In genomic region chr5:153896701-153897100, GRCh38 we compare ENCODE assay signal across 8 cellular contexts.
DNase-seq lines count a peak whose midpoint lies in the region; ATAC-seq, FAIRE-seq and TF ChIP-seq lines count a peak whose summit lies in the region.

No MANE protein-coding gene starts in this region.

- H2BK12ac ChIP-seq in mesenchymal stem cell (ENCODE audit: low read length in 2 of 2), result no peak overlapping the region

- H4K8ac ChIP-seq in mesenchymal stem cell (ENCODE audit: low read length), result no peak overlapping the region

- H3K9ac ChIP-seq in HepG2 (ENCODE audit: insufficient read depth, low read depth, low read length), result no peak overlapping the region
- no peak overlapping the region for H3K9ac ChIP-seq in mesenchymal stem cell (ENCODE audit: low read length)

- no peak overlapping the region for H3K4me3 ChIP-seq in right lobe of liver
- H3K4me3 ChIP-seq in HepG2 (replicated peaks in 1 of 3; ENCODE audit: insufficient read depth in 1 of 3, low read depth in 2 of 3, low read length in 3 of 3), result no peak overlapping the region
- H3K4me3 ChIP-seq in mesenchymal stem cell (ENCODE audit: insufficient read depth in 1 of 2, low read depth in 1 of 2, low read length in 2 of 2), result no peak overlapping the region

- no peak overlapping the region for H2BK120ac ChIP-seq in mesenchymal stem cell (ENCODE audit: low read depth, low read length)

- CTCF ChIA-PET in HepG2 (lab: Yijun Ruan, JAX; ENCODE audit: low intra/inter-chr PET ratio, low total read pairs), result no interaction called here

- TF ChIP-seq RAD21 in HepG2 (CRISPR knock-in tag; IDR thresholded peaks at IDR 0.05), result no peak

- POLR2A ChIA-PET in HepG2 (lab: Yijun Ruan, JAX), result no interaction called here

- H2AFZ ChIP-seq in HepG2 (ENCODE audit: low read length) (no peak overlapping the region), mesenchymal stem cell (ENCODE audit: low read depth, low read length) (no peak overlapping the region)

- H2AK5ac ChIP-seq in mesenchymal stem cell (ENCODE audit: low read length, severe bottlenecking), result no peak overlapping the region

- H3K36me3 ChIP-seq in right lobe of liver (no peaks in the 10 kb centered on the region), HepG2 (replicated peaks in 1 of 2; ENCODE audit: control insufficient read depth in 1 of 2, insufficient read depth in 2 of 2, low read length in 2 of 2) (no peaks in the 10 kb centered on the region), mesenchymal stem cell (ENCODE audit: control insufficient read depth in 1 of 2, insufficient read depth in 2 of 2, low read depth in 1 of 2, low read length in 2 of 2) (no peaks in the 10 kb centered on the region)

- H3K4me1 ChIP-seq in right lobe of liver, result no peaks in the 10 kb centered on the region
- no peaks in the 10 kb centered on the region for H3K4me1 ChIP-seq in HepG2 (ENCODE audit: insufficient read depth, low read length)
- H3K4me1 ChIP-seq in mesenchymal stem cell (ENCODE audit: control insufficient read depth, insufficient read depth, low read depth, low read length), result peaks cover 3% of the 10 kb centered on the region

- no peak overlapping the region for H3K18ac ChIP-seq in mesenchymal stem cell (ENCODE audit: low read depth in 1 of 2, low read length in 2 of 2)

- H3K14ac ChIP-seq in mesenchymal stem cell (ENCODE audit: low read length in 2 of 2), result no peak overlapping the region

- no TSS peak for BruUV-seq in HepG2 (replicated peaks; lab: Mats Ljungman, UMichigan)

- no peak for TF ChIP-seq CTCF in right lobe of liver (IDR thresholded peaks at IDR 0.05)
- no peak for TF ChIP-seq CTCF in HepG2 (CRISPR knock-in tag; IDR thresholded peaks at IDR 0.05)

- no peak overlapping the region for H4K91ac ChIP-seq in mesenchymal stem cell (ENCODE audit: low read length)

- DNase-seq in right lobe of liver (no peak), HepG2 (ENCODE audit: low spot score) (no peak), NCI-H774 (lab: John Stamatoyannopoulos, UW) (peak; percentile 2), mesenchymal stem cell (peak; percentile 66), glomerular visceral epithelial cell (ENCODE audit: extremely low spot score) (no peak), Kasumi-1 (lab: John Stamatoyannopoulos, UW) (no peak)
- no peak for DNase-seq in activated naive CD4-positive, alpha-beta T cell treated with Interleukin-2 at 50 U/mL for 16 hours

- in situ Hi-C loops in HepG2 (cut with HindIII; ENCODE audit: extremely low pct_ligation_motif_present, low pct_unique_long_range_greater_than_20kb), result no loop called here

- H3K79me1 ChIP-seq in mesenchymal stem cell (replicated peaks; ENCODE audit: low read length, poor library complexity, severe bottlenecking), result no peaks in the 10 kb centered on the region

- ATAC-seq in right lobe of liver (peak; percentile 41 to 73 (median 54)), HepG2 (no peak), HG03066 (IDR thresholded peaks at IDR 0.05; ENCODE audit: low read depth, unreplicated experiment) (peak; percentile 99)

- no peak for FAIRE-seq in HepG2 (lab: Jason Lieb, UNC)

- no peak overlapping the region for H3K23ac ChIP-seq in mesenchymal stem cell (ENCODE audit: low read length in 2 of 2)

- no peaks in the 10 kb centered on the region for H3K79me2 ChIP-seq in HepG2 (ENCODE audit: insufficient read depth, low read length)

- H2BK15ac ChIP-seq in mesenchymal stem cell (ENCODE audit: low read depth, poor library complexity, severe bottlenecking), result no peak overlapping the region

- no peaks in the 10 kb centered on the region for H3K27me3 ChIP-seq in right lobe of liver
- no peaks in the 10 kb centered on the region; a peak in 1 of 5 replicates for H3K27me3 ChIP-seq in HepG2 (ENCODE audit: control insufficient read depth in 1 of 2, insufficient read depth in 2 of 2, low read length in 2 of 2)
- no peaks in the 10 kb centered on the region for H3K27me3 ChIP-seq in mesenchymal stem cell (ENCODE audit: control insufficient read depth in 1 of 2, insufficient read depth in 1 of 2, low read length in 2 of 2)

- no peaks in the 10 kb centered on the region for H3K9me3 ChIP-seq in right lobe of liver
- no peaks in the 10 kb centered on the region for H3K9me3 ChIP-seq in HepG2 (ENCODE audit: low read length)
- no peaks in the 10 kb centered on the region for H3K9me3 ChIP-seq in mesenchymal stem cell (ENCODE audit: control insufficient read depth, low read length)

- H3K27ac ChIP-seq in right lobe of liver, result no peak overlapping the region
- H3K27ac ChIP-seq in HepG2 (ENCODE audit: extremely low read length, insufficient read depth, low read length), result no peak overlapping the region
- no peak overlapping the region for H3K27ac ChIP-seq in mesenchymal stem cell (ENCODE audit: low read length, poor library complexity, severe bottlenecking)

- TF ChIP-seq POLR2A in right lobe of liver (IDR thresholded peaks at IDR 0.05) (no peak), HepG2 (IDR thresholded peaks at IDR 0.05; ENCODE audit: insufficient read depth in 1 of 2, low read depth in 2 of 2, low read length in 2 of 2) (no peak)

- H3K4me2 ChIP-seq in HepG2 (ENCODE audit: low read depth, low read length), result no peak overlapping the region
- H3K4me2 ChIP-seq in mesenchymal stem cell (ENCODE audit: low read length, poor library complexity, severe bottlenecking), result no peak overlapping the region

- H2BK5ac ChIP-seq in mesenchymal stem cell (ENCODE audit: low read depth, low read length, poor library complexity, severe bottlenecking), result no peak overlapping the region

- intact Hi-C loops in right lobe of liver (cut with DNase I) (no loop called here), HepG2 (cut with micrococcal nuclease; ENCODE audit: unreplicated experiment) (no loop called here)

- H4K20me1 ChIP-seq in HepG2 (ENCODE audit: insufficient read depth, low read length), result no peaks in the 10 kb centered on the region

- H3K4ac ChIP-seq in mesenchymal stem cell (ENCODE audit: low read depth in 1 of 2, low read length in 2 of 2), result no peak overlapping the region

- TF ChIP-seq EP300 in HepG2 (IDR thresholded peaks at IDR 0.05; ENCODE audit: low read depth in 2 of 2, low read length in 2 of 2), result no peak
- no peak for TF ChIP-seq EP300 in HepG2 (CRISPR knock-in tag; IDR thresholded peaks at IDR 0.05; ENCODE audit: borderline replicate concordance)

TF ChIP-seq in HepG2, 621 proteins besides CTCF, POLR2A, EP300 and RAD21 (continues in another document):
- TF ChIP-seq SPEN (CRISPR knock-in tag; IDR thresholded peaks at IDR 0.05; ENCODE audit: low read depth) (no peak), ZFP82 (CRISPR knock-in tag; IDR thresholded peaks at IDR 0.05; ENCODE audit: borderline replicate concordance) (no peak), ZFX (CRISPR knock-in tag; IDR thresholded peaks at IDR 0.05; ENCODE audit: low read depth) (no peak), TARDBP (CRISPR knock-in tag; IDR thresholded peaks at IDR 0.05) (no peak), ZNF781 (CRISPR knock-in tag; IDR thresholded peaks at IDR 0.05; ENCODE audit: borderline replicate concordance, not compliant biosample characterization) (no peak), GLI4 (CRISPR knock-in tag; IDR thresholded peaks at IDR 0.05; ENCODE audit: borderline replicate concordance) (no peak), TCF12 (IDR thresholded peaks at IDR 0.05) (no peak), TCF12 (CRISPR knock-in tag; IDR thresholded peaks at IDR 0.05) (no peak), LCORL (IDR thresholded peaks at IDR 0.05) (no peak), LCORL (CRISPR knock-in tag; IDR thresholded peaks at IDR 0.05) (no peak), ZNF431 (CRISPR knock-in tag; IDR thresholded peaks at IDR 0.05; ENCODE audit: borderline replicate concordance, low read depth) (no peak), ZNF883 (CRISPR knock-in tag; IDR thresholded peaks at IDR 0.05; ENCODE audit: not compliant biosample characterization) (no peak), ZNF672 (CRISPR knock-in tag; IDR thresholded peaks at IDR 0.05) (no peak), RXRB (CRISPR knock-in tag; IDR thresholded peaks at IDR 0.05; ENCODE audit: borderline replicate concordance) (no peak), ZNF703 (CRISPR knock-in tag; IDR thresholded peaks at IDR 0.05; ENCODE audit: borderline replicate concordance) (no peak), ZBTB39 (CRISPR knock-in tag; IDR thresholded peaks at IDR 0.05) (no peak)

Comparison
In these comparisons a context has a peak if more than half of its experiments do, and no peak if none do; other contexts are left out.
1. DNase-seq: peak in NCI-H774 (single experiment) and mesenchymal stem cell (single experiment); none in right lobe of liver (0 of 3), HepG2 (single experiment), activated naive CD4-positive, alpha-beta T cell treated with Interleukin-2 at 50 U/mL for 16 hours (single experiment), glomerular visceral epithelial cell (single experiment) and Kasumi-1 (0 of 2).